1 cellular context compared by ENCODE assay signal in genomic region chr6:49462071-49462470, GRCh38.
TF ChIP-seq lines count a peak whose summit lies in the region.

No MANE protein-coding gene starts in this region.

TF ChIP-seq in GM12878, 131 proteins besides CTCF, POLR2A, EP300 and RAD21:
- TF ChIP-seq, protein P1, sequence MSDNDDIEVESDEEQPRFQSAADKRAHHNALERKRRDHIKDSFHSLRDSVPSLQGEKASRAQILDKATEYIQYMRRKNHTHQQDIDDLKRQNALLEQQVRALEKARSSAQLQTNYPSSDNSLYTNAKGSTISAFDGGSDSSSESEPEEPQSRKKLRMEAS (IDR thresholded peaks at IDR 0.05; ENCODE audit: low read depth, low read length) = no peak
- TF ChIP-seq CREB1 (IDR thresholded peaks at IDR 0.05; ENCODE audit: low read depth) = 0 out of 2 replicates have a peak, but pooled peaks have one; percentile 15
